ENCODE assay signal across 1 cellular context in the genomic region with DNA sequence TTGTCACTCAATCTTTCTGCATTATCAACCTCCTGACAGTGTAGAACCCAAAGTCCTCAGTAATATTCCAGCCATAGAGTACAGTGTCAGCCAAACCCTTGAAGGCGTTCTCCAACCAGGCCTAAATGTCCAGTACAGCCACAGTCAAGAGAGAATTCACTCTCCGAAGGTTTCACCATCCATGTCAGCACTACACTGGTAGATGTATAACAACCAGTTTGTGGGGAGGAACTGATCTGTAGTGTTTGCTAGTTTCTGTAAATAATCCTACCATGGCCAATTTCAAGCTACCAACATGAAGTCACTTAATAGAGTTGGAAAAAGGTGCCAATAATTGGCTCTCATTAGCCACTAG.
TF ChIP-seq lines count a peak whose summit lies in the region.

No MANE protein-coding gene starts in this region.

TF ChIP-seq in SK-N-SH, 30 proteins besides CTCF, POLR2A, EP300 and RAD21 (continued from another document):
- TF ChIP-seq REST (IDR thresholded peaks at IDR 0.05; ENCODE audit: low read depth, low read length) (no peak), RFX5 (IDR thresholded peaks at IDR 0.05; ENCODE audit: low read length) (no peak), JUND (IDR thresholded peaks at IDR 0.05) (no peak), NRF1 (IDR thresholded peaks at IDR 0.05; ENCODE audit: low read depth, low read length) (no peak), GABPA (IDR thresholded peaks at IDR 0.05; ENCODE audit: low read depth) (no peak), SMC3 (IDR thresholded peaks at IDR 0.05; ENCODE audit: low read depth, low read length) (no peak), SIN3A (IDR thresholded peaks at IDR 0.05; ENCODE audit: borderline replicate concordance, low read depth, low read length) (no peak), IRF3 (IDR thresholded peaks at IDR 0.05; ENCODE audit: low read depth, low read length) (no peak), CHD2 (IDR thresholded peaks at IDR 0.05; ENCODE audit: low read length, partially characterized antibody) (no peak), RXRA (IDR thresholded peaks at IDR 0.05; ENCODE audit: borderline replicate concordance, low read depth) (no peak), YY1 (IDR thresholded peaks at IDR 0.05; ENCODE audit: low read depth) (no peak), FOXJ3 (CRISPR knock-in tag; IDR thresholded peaks at IDR 0.05) (no peak), ELF1 (IDR thresholded peaks at IDR 0.05) (no peak)
